1 cellular context compared by ENCODE assay signal in genomic region chr10:46941091-46941490, GRCh38. TPM values are rescaled to one million over a fixed set of nuclear protein-coding genes. Genes with fewer than 3 reads are reported as not detected.
"Had no signal": no experiment of that assay in that cellular context is flagged by ENCODE, and none has a peak within 500 bp of the region (broad histone marks: within the 10 kb centered on the region; RNA-seq: fewer than 3 reads in every experiment).

No MANE protein-coding gene starts in this region.

RNA-seq across cellular contexts. Expression of gene PTPN20, which starts 29.9 kb away (rescaled TPM):
- total RNA-seq: G401 had no signal
